29 cellular contexts compared by ENCODE assay signal in genomic region chr4:126419266-126419665, GRCh38.
DNase-seq lines count a peak whose midpoint lies in the region; ATAC-seq, FAIRE-seq and TF ChIP-seq lines count a peak whose summit lies in the region.
"Had no signal": no experiment of that assay in that cellular context is flagged by ENCODE, and none has a peak within 500 bp of the region (broad histone marks: within the 10 kb centered on the region; RNA-seq: fewer than 3 reads in every experiment).

No MANE protein-coding gene starts in this region.

- TF ChIP-seq RAD21 in K562 (CRISPR knock-in tag; conservative IDR thresholded peaks at IDR 0.05 in 1 of 2, IDR thresholded peaks at IDR 0.05 in 1 of 2), result no peak

- intact Hi-C loops in K562 (cut with micrococcal nuclease), result no loop called here

- no peak overlapping the region for H3K4me2 ChIP-seq in K562 (ENCODE audit: insufficient read depth, low read length)
- H3K4me2 ChIP-seq: A549; BLaER1; BLaER1 treated with 17β-estradiol and CSF1 and Interleukin-3, amounts not matched to agents 10 nM and 100 nM had no signal

- CTCF ChIA-PET in K562 (lab: Yijun Ruan, JAX; ENCODE audit: low intra/inter-chr PET ratio), result no interaction called here

- H3K9me3 ChIP-seq in K562 (replicated peaks; ENCODE audit: control insufficient read depth, insufficient read depth, low read depth, low read length), result peaks cover 17% of the 10 kb centered on the region
- H3K9me3 ChIP-seq: A549, BE2C had no signal

- no TSS peak for BruUV-seq in K562 (replicated peaks; lab: Mats Ljungman, UMichigan)

- POLR2A ChIA-PET in K562 (lab: Yijun Ruan, JAX), result no interaction called here

- no peak overlapping the region for H3K4me3 ChIP-seq in K562
- H3K4me3 ChIP-seq: A549; BLaER1; BLaER1 treated with 17β-estradiol and CSF1 and Interleukin-3, amounts not matched to agents 10 nM and 100 nM had no signal

- FAIRE-seq in K562 (lab: Jason Lieb, UNC), result no peak
- FAIRE-seq: A204.1, A549, D721Med had no signal

- H4K20me1 ChIP-seq in K562 (replicated peaks; ENCODE audit: control insufficient read depth, insufficient read depth, low read length), result no peaks in the 10 kb centered on the region
- H4K20me1 ChIP-seq: BLaER1; BLaER1 treated with 17β-estradiol and CSF1 and Interleukin-3, amounts not matched to agents 10 nM and 100 nM had no signal

- no peak for TF ChIP-seq POLR2A in K562 (conservative IDR thresholded peaks at IDR 0.05)

- H3K4me1 ChIP-seq in K562 (replicated peaks in 1 of 2; ENCODE audit: control insufficient read depth in 2 of 2, insufficient read depth in 2 of 2, low read length in 2 of 2), result no peaks in the 10 kb centered on the region
- H3K4me1 ChIP-seq: A549; BE2C; BLaER1; BLaER1 treated with 17β-estradiol and CSF1 and Interleukin-3, amounts not matched to agents 10 nM and 100 nM; Caco-2 had no signal

- in situ Hi-C loops in K562 (cut with MboI), result no loop called here

- H3K27me3 ChIP-seq in K562 (ENCODE audit: control insufficient read depth in 2 of 2, insufficient read depth in 2 of 2, low read length in 2 of 2), result no peaks in the 10 kb centered on the region
- H3K27me3 ChIP-seq: BE2C; BLaER1; BLaER1 treated with 17β-estradiol and CSF1 and Interleukin-3, amounts not matched to agents 10 nM and 100 nM had no signal

- peaks cover 7% of the 10 kb centered on the region; the same call in 1 of the 3 replicates for H3K36me3 ChIP-seq in K562 (ENCODE audit: control insufficient read depth, insufficient read depth, low read length)
- H3K36me3 ChIP-seq: BE2C; BLaER1; BLaER1 treated with 17β-estradiol and CSF1 and Interleukin-3, amounts not matched to agents 10 nM and 100 nM had no signal

- TF ChIP-seq EP300 in K562 (IDR thresholded peaks at IDR 0.05; ENCODE audit: low read length), result no peak

- no peak for DNase-seq in K562 (ENCODE audit: extremely low read depth in 1 of 4, low spot score in 3 of 4)
- no peak for DNase-seq in NCI-H526 treated with DMSO at 0.1 percent for 48 hours (lab: John Stamatoyannopoulos, UW)
- DNase-seq: 8988T; ACHN; AML-193; BE2C; C1 segment of cervical spinal cord; Caco-2; Calu3; CD4-positive, alpha-beta memory T cell; CD4-positive, alpha-beta T cell; CD4-positive, CD25-positive, alpha-beta regulatory T cell; CD8-positive, alpha-beta memory T cell; CD8-positive, alpha-beta T cell; COR-L47; DMS 273 treated with DMSO at 0.1 percent for 48 hours; DMS153; DMS53; DMS79; DMS79 treated with DMSO at 0.1 percent for 48 hours; DND-41; EL had no signal

- H3K9ac ChIP-seq in K562 (ENCODE audit: insufficient read depth in 1 of 2, low read depth in 2 of 2, low read length in 2 of 2), result no peak overlapping the region
- H3K9ac ChIP-seq: BLaER1; BLaER1 treated with 17β-estradiol and CSF1 and Interleukin-3, amounts not matched to agents 10 nM and 100 nM had no signal

- no peaks in the 10 kb centered on the region for H3K9me1 ChIP-seq in K562 (ENCODE audit: control insufficient read depth, insufficient read depth, low read length)

- no peak overlapping the region for H2AFZ ChIP-seq in K562 (ENCODE audit: low read depth, low read length)

- H3K27ac ChIP-seq in K562 (ENCODE audit: extremely low read depth, low read depth, low read length), result no peak overlapping the region
- H3K27ac ChIP-seq: 22Rv1; A549; BLaER1; BLaER1 treated with 17β-estradiol and CSF1 and Interleukin-3, amounts not matched to agents 10 nM and 100 nM; C4-2B had no signal

- H3K79me2 ChIP-seq in K562 (ENCODE audit: control insufficient read depth, insufficient read depth, low read length), result no peaks in the 10 kb centered on the region

- ATAC-seq in K562, result no peak
- ATAC-seq: A549; CD8-positive, alpha-beta T cell had no signal

- no peak for TF ChIP-seq CTCF in K562 (IDR thresholded peaks at IDR 0.05 in 2 of 3, conservative IDR thresholded peaks at IDR 0.05 in 1 of 3; ENCODE audit: insufficient read depth in 2 of 3, low read depth in 1 of 3, low read length in 3 of 3)

TF ChIP-seq in K562, 482 proteins besides CTCF, POLR2A, EP300 and RAD21:
- TF ChIP-seq HMG20B (CRISPR knock-in tag; IDR thresholded peaks at IDR 0.05), result no peak
- peak; percentile 39 for TF ChIP-seq RBM22 (IDR thresholded peaks at IDR 0.05; ENCODE audit: low read depth, low read length, poor library complexity, severe bottlenecking)
- TF ChIP-seq, protein P1, sequence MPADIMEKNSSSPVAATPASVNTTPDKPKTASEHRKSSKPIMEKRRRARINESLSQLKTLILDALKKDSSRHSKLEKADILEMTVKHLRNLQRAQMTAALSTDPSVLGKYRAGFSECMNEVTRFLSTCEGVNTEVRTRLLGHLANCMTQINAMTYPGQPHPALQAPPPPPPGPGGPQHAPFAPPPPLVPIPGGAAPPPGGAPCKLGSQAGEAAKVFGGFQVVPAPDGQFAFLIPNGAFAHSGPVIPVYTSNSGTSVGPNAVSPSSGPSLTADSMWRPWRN (IDR thresholded peaks at IDR 0.05; ENCODE audit: low read depth), result no peak
- TF ChIP-seq ZFP1 (CRISPR knock-in tag; IDR thresholded peaks at IDR 0.05), result peak; percentile 93
- TF ChIP-seq, protein P2, sequence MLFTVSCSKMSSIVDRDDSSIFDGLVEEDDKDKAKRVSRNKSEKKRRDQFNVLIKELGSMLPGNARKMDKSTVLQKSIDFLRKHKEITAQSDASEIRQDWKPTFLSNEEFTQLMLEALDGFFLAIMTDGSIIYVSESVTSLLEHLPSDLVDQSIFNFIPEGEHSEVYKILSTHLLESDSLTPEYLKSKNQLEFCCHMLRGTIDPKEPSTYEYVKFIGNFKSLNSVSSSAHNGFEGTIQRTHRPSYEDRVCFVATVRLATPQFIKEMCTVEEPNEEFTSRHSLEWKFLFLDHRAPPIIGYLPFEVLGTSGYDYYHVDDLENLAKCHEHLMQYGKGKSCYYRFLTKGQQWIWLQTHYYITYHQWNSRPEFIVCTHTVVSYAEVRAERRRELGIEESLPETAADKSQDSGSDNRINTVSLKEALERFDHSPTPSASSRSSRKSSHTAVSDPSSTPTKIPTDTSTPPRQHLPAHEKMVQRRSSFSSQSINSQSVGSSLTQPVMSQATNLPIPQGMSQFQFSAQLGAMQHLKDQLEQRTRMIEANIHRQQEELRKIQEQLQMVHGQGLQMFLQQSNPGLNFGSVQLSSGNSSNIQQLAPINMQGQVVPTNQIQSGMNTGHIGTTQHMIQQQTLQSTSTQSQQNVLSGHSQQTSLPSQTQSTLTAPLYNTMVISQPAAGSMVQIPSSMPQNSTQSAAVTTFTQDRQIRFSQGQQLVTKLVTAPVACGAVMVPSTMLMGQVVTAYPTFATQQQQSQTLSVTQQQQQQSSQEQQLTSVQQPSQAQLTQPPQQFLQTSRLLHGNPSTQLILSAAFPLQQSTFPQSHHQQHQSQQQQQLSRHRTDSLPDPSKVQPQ (CRISPR knock-in tag; IDR thresholded peaks at IDR 0.05; ENCODE audit: borderline replicate concordance), result no peak
- peak; percentile 16 for TF ChIP-seq POLR2B (IDR thresholded peaks at IDR 0.05; ENCODE audit: low read depth, partially characterized antibody)
- no peak for TF ChIP-seq HNRNPK (IDR thresholded peaks at IDR 0.05; ENCODE audit: low read depth, low read length, poor library complexity, severe bottlenecking)
- TF ChIP-seq ZC3H11A (IDR thresholded peaks at IDR 0.05; ENCODE audit: low read depth, low read length), result no peak
